Comparison of ENCODE assay signal across 8 cellular contexts in genomic region chr20:22403860-22404608, GRCh38.
DNase-seq lines count a peak whose midpoint lies in the region; ATAC-seq, FAIRE-seq and TF ChIP-seq lines count a peak whose summit lies in the region.

No MANE protein-coding gene starts in this region.

- peak overlapping the region; percentile 21 to 55 (median 30) for H3K4me3 ChIP-seq in breast epithelium

- H3K27me3 ChIP-seq in breast epithelium, result peaks cover 0 to 8% of the 10 kb centered on the region in 2 donors

- H3K4me3 Mint-ChIP-seq in natural killer cell, result peak overlapping the region; percentile 91

- no peaks in the 10 kb centered on the region for H3K9me3 Mint-ChIP-seq in natural killer cell

- no peaks in the 10 kb centered on the region for H3K4me1 ChIP-seq in breast epithelium

- H3K27ac Mint-ChIP-seq in natural killer cell, result peak overlapping the region; percentile 68 to 85

- TF ChIP-seq CTCF in breast epithelium (IDR thresholded peaks at IDR 0.05), result no peak
- no peak for TF ChIP-seq CTCF in natural killer cell (IDR thresholded peaks at IDR 0.05)

- intact Hi-C loops in breast epithelium (cut with DNase I; ENCODE audit: low total_unique reads), result no loop called here
- intact Hi-C loops in natural killer cell (cut with micrococcal nuclease), result no loop called here

- DNase-seq in CMK (ENCODE audit: low read depth) (peak; percentile 68), NCI-H1092 (lab: John Stamatoyannopoulos, UW) (peak; percentile 45), breast epithelium (ENCODE audit: low spot score in 2 of 2) (no peak), natural killer cell (no peak), A172 (ENCODE audit: low spot score) (no peak), SKM-1 (lab: John Stamatoyannopoulos, UW; ENCODE audit: unreplicated experiment) (no peak), RCC 7860 (ENCODE audit: low spot score) (no peak)

- no peak for TF ChIP-seq POLR2A in breast epithelium (IDR thresholded peaks at IDR 0.05)

- H3K27ac ChIP-seq in breast epithelium, result peak overlapping the region; percentile 4 to 36

- H3K36me3 Mint-ChIP-seq in natural killer cell, result no peaks in the 10 kb centered on the region

- no peaks in the 10 kb centered on the region for H3K9me3 ChIP-seq in breast epithelium

- peaks cover 26 to 31% of the 10 kb centered on the region in 2 donors for H3K4me1 Mint-ChIP-seq in natural killer cell

- no peaks in the 10 kb centered on the region for H3K27me3 Mint-ChIP-seq in natural killer cell (ENCODE audit: low read depth in 2 of 2)

- ATAC-seq in natural killer cell (peak in 2 of 3 donors; percentile 35 to 62), GM19463 (IDR thresholded peaks at IDR 0.05; ENCODE audit: unreplicated experiment) (no peak)

- FAIRE-seq in RCC 7860 (lab: Jason Lieb, UNC), result no peak

- H3K36me3 ChIP-seq in breast epithelium, result no peaks in the 10 kb centered on the region

Comparison
In these comparisons a context has a peak if more than half of its experiments do, and no peak if none do; other contexts are left out.
1. DNase-seq: peak in CMK (single experiment) and NCI-H1092 (single experiment); none in breast epithelium (0 of 2), natural killer cell (single experiment), A172 (single experiment), SKM-1 (single experiment) and RCC 7860 (single experiment).